12 cellular contexts compared by ENCODE assay signal in the genomic region with DNA sequence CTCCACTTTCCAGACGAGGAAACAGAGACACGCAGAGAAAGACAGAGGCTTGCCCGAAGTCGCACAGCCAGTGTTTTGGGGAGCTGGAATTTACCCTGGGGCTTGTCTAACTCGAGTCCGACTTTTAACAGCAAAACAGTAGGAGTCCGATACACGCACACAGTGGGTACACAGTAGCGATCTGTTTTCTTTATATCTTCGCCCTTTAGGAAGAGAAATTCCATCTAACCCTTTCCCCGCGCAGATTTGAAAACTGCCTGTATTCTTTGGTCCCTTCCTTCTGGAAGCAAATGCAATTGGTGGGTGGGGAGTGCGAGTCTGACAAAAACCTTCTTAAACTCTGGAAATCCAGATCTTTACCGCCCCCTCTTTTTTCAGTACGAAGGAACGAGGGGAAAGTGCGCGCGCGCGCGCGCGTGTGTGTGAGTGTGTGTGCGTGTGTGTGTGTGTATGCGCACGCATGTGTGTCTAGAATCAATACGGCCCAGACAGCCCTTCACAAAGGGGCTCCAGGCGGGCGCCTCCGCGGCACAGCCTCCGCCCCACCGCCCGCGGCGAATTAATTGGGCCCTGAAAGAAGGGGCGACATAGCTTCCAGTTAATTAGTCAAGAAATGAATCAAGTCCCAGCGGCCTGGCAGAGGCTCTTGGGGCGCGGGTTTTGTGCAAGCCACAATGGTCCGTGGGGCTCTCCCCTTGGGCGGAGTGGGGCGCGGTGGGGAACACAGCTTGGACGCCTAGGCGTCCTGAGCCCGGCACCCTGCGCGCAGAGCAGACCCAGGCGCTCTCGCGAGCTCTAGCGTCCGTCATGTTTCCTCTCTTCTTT. TPM values are rescaled to one million over a fixed set of nuclear protein-coding genes. Genes with fewer than 3 reads are reported as not detected.
DNase-seq lines count a peak whose midpoint lies in the region; ATAC-seq and TF ChIP-seq lines count a peak whose summit lies in the region.
"Had no signal": no experiment of that assay in that cellular context is flagged by ENCODE, and none has a peak within 500 bp of the region (broad histone marks: within the 10 kb centered on the region; RNA-seq: fewer than 3 reads in every experiment).

No MANE protein-coding gene starts in this region.

- H3K36me3 ChIP-seq in Caco-2 (ENCODE audit: control insufficient read depth, insufficient read depth, low read length) (no peaks in the 10 kb centered on the region), RWPE2 (ENCODE audit: low read depth) (no peaks in the 10 kb centered on the region), hepatocyte (replicated peaks; ENCODE audit: insufficient read depth, low read depth) (no peaks in the 10 kb centered on the region), psoas muscle (ENCODE audit: insufficient read depth in 1 of 2, low read depth in 1 of 2) (no peaks in the 10 kb centered on the region)

- H3K9me2 ChIP-seq in hepatocyte (replicated peaks; ENCODE audit: insufficient read depth) = no peaks in the 10 kb centered on the region

- H4K20me1 ChIP-seq in hepatocyte (ENCODE audit: insufficient read depth, poor library complexity, severe bottlenecking) = no peaks in the 10 kb centered on the region

- ATAC-seq in RWPE2 (ENCODE audit: low read depth) (peak; percentile 26; the same call in 1 of the 3 replicates), psoas muscle (peak in 2 of 4 donors; percentile 35 to 61), HG03045 (IDR thresholded peaks at IDR 0.05; ENCODE audit: unreplicated experiment) (no peak), omental fat pad (ENCODE audit: low FRiP score) (no peak)

- peaks cover 30% of the 10 kb centered on the region for H3K4me1 Mint-ChIP-seq in Caco-2 (ENCODE audit: low read depth, unreplicated experiment)

- H3K4me1 ChIP-seq in Caco-2 = peaks cover 33% of the 10 kb centered on the region
- peaks cover 23% of the 10 kb centered on the region for H3K4me1 ChIP-seq in RWPE2 (ENCODE audit: insufficient read depth, poor library complexity, severe bottlenecking)
- H3K4me1 ChIP-seq in hepatocyte (ENCODE audit: insufficient read depth) = peaks cover 60% of the 10 kb centered on the region
- H3K4me1 ChIP-seq in psoas muscle = no peaks in the 10 kb centered on the region

- POLR2A ChIA-PET in Caco-2 (lab: Charles Lee) = interaction anchor here (1.3 kb wide), 1 partner anchor 13 kb away, joined by 5 read pairs; no protein-coding TSS in a partner anchor

- DNase-seq in Caco-2 = peak in 1 of 2 experiments; percentile 34
- no peak for DNase-seq in RWPE2 (ENCODE audit: low spot score)
- peak; percentile 83 for DNase-seq in hepatocyte (ENCODE audit: low spot score)
- DNase-seq in psoas muscle = no peak
- DNase-seq in MV-4-11 (lab: John Stamatoyannopoulos, UW) = no peak
- no peak for DNase-seq in NCI-H82 (lab: John Stamatoyannopoulos, UW)
- no peak for DNase-seq in omental fat pad (ENCODE audit: low spot score)
- DNase-seq: CD4-positive, CD25-positive, alpha-beta regulatory T cell; hypothalamus; NCI-H2107 had no signal

- peak overlapping the region; percentile 59 for H3K27ac Mint-ChIP-seq in Caco-2 (ENCODE audit: unreplicated experiment)
- H3K27ac Mint-ChIP-seq: CD4-positive, CD25-positive, alpha-beta regulatory T cell had no signal

- CTCF ChIA-PET in Caco-2 (lab: Charles Lee) = interaction anchor here (1.4 kb wide), 1 partner anchor 14 kb away, joined by 8 read pairs; a partner anchor contains a TSS

- no peaks in the 10 kb centered on the region for H3K9me3 ChIP-seq in Caco-2
- H3K9me3 ChIP-seq in RWPE2 (ENCODE audit: severe bottlenecking) = no peaks in the 10 kb centered on the region
- no peaks in the 10 kb centered on the region for H3K9me3 ChIP-seq in hepatocyte (ENCODE audit: low read depth)
- H3K9me3 ChIP-seq in psoas muscle = no peaks in the 10 kb centered on the region

- H3K9me3 Mint-ChIP-seq in Caco-2 (ENCODE audit: unreplicated experiment) = no peaks in the 10 kb centered on the region

- H3K4me3 ChIP-seq in Caco-2 (ENCODE audit: low read depth, low read length) = peak overlapping the region; percentile 27
- peak overlapping the region; percentile 11 for H3K4me3 ChIP-seq in RWPE2 (ENCODE audit: severe bottlenecking)
- peak overlapping the region; percentile 43 for H3K4me3 ChIP-seq in hepatocyte
- peak overlapping the region; percentile 50 for H3K4me3 ChIP-seq in psoas muscle

- H3K27me3 ChIP-seq in Caco-2 (replicated peaks; ENCODE audit: control insufficient read depth, insufficient read depth, low read length) = no peaks in the 10 kb centered on the region
- H3K27me3 ChIP-seq in RWPE2 (ENCODE audit: insufficient read depth, poor library complexity, severe bottlenecking) = no peaks in the 10 kb centered on the region
- peaks cover 44% of the 10 kb centered on the region for H3K27me3 ChIP-seq in hepatocyte
- peaks cover 3 to 100% (median 62%) of the 10 kb centered on the region in 3 donors for H3K27me3 ChIP-seq in psoas muscle (ENCODE audit: insufficient read depth in 3 of 3, low read length in 2 of 3)

- WGBS in hepatocyte (ENCODE audit: low lambda C conversion rate, missing lambda C conversion rate) = 8% methylated on average over 47 of the region's 55 CpGs
- 5 to 6% (median 5%) methylated on average over 48 to 55 of the region's 55 CpGs for WGBS in psoas muscle, 3 donors

- intact Hi-C loops in Caco-2 (cut with micrococcal nuclease; ENCODE audit: unreplicated experiment) (no loop called here), psoas muscle (cut with DNase I) (no loop called here)

- peak overlapping the region; percentile 75 for H3K4me3 Mint-ChIP-seq in Caco-2 (ENCODE audit: unreplicated experiment)
- H3K4me3 Mint-ChIP-seq: CD4-positive, CD25-positive, alpha-beta regulatory T cell had no signal

- H3K27ac ChIP-seq in RWPE2 (ENCODE audit: poor library complexity, severe bottlenecking) (no peak overlapping the region), hepatocyte (peak overlapping the region; percentile 97), psoas muscle (no peak overlapping the region)
- H3K27ac ChIP-seq: VCaP had no signal

- no peaks in the 10 kb centered on the region for H3K36me3 Mint-ChIP-seq in Caco-2 (ENCODE audit: insufficient read depth, unreplicated experiment)
- H3K36me3 Mint-ChIP-seq: CD4-positive, CD25-positive, alpha-beta regulatory T cell had no signal

- TF ChIP-seq CTCF in Caco-2 (IDR thresholded peaks at IDR 0.05; ENCODE audit: insufficient read depth in 1 of 2, low read depth in 1 of 2, low read length in 1 of 2, severe bottlenecking in 1 of 2, unreplicated experiment in 1 of 2) = no peak
- no peak for TF ChIP-seq CTCF in RWPE2 (IDR thresholded peaks at IDR 0.05; ENCODE audit: poor library complexity, severe bottlenecking)
- no peak for TF ChIP-seq CTCF in hepatocyte (IDR thresholded peaks at IDR 0.05; ENCODE audit: poor library complexity)
- TF ChIP-seq CTCF in psoas muscle (IDR thresholded peaks at IDR 0.05) = no peak
- TF ChIP-seq CTCF in omental fat pad (IDR thresholded peaks at IDR 0.05) = no peak

- peak overlapping the region; percentile 88 for H3K4me2 ChIP-seq in hepatocyte

- BruUV-seq in Caco-2 (replicated peaks; lab: Mats Ljungman, UMichigan) = no TSS peak

- no peaks in the 10 kb centered on the region for H3K27me3 Mint-ChIP-seq in Caco-2 (ENCODE audit: insufficient read depth, unreplicated experiment)

- H3K79me2 ChIP-seq in hepatocyte = peaks cover 62% of the 10 kb centered on the region

- peak overlapping the region; percentile 83 for H2AFZ ChIP-seq in hepatocyte

RNA-seq across cellular contexts. Expression of a gene that starts 14.0 kb away (rescaled TPM):
- total RNA-seq in Caco-2 (2022) (47.2 and 54.0 TPM in 2 replicates), hepatocyte (133 and 142 TPM in 2 replicates), psoas muscle (10 to 100 TPM in 3 of 4 donors, 1 to 10 TPM in 1; 7.4 to 50.8 (median 30.8) TPM), omental fat pad (10 to 100 TPM; 14.0 to 44.8 (median 17.6) TPM)
- polyA plus RNA-seq in hepatocyte (108 and 109 TPM in 2 replicates), psoas muscle (10 to 100 TPM in 1 of 3 donors, 1 to 10 TPM in 2; 5.0 to 15.8 (median 9.8) TPM)
- total RNA-seq: CD4-positive, CD25-positive, alpha-beta regulatory T cell had no signal
- polyA plus RNA-seq: CD4-positive, CD25-positive, alpha-beta regulatory T cell had no signal
